ENCODE assay signal across 8 cellular contexts in the genomic region with DNA sequence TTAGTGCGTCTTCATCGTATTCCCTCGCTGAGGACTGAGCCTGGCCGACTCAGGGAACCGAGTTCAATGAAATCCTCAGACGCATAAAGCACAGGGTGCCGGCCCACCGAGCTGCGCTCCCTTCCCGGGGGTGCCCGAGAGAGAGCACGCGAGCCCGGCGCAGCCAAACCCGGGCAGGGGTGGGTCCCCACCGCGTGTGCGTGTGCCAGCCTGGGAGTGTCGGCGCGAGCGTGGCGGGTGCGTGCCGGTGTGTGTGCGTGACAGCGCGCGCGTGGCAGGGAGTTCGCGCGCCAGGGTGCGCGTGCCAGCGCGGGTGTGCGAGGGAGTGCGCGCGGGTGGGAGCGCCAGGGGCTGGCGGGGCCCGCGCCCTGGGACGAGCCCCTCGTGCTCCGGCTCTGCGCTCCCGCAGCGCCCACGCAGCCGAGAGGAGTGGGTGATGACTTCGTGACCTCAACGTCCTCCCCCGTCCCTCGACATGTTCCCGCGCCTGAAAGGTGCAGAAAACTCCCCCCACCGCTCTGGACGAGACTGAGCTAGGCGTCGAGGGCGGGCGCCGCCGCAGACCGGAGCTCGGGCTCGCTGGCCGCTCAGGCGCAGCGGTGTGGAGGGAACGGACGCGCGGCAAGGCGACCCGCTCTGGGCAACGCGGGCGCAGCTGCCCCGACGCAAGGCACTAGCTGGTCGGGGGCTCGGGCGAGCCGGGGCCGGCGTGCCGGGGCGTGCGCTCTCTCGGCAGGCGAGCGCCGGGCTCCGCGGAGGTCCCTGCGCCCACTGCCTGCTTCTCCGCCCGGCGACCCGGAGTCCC.
DNase-seq lines count a peak whose midpoint lies in the region; ATAC-seq, FAIRE-seq and TF ChIP-seq lines count a peak whose summit lies in the region.

No MANE protein-coding gene starts in this region.

- H3K9me3 ChIP-seq in DOHH2 (ENCODE audit: control insufficient read depth, insufficient read depth, low read length) = no peaks in the 10 kb centered on the region

- TF ChIP-seq CTCF in DOHH2 (IDR thresholded peaks at IDR 0.05; ENCODE audit: low read depth, low read length, poor library complexity, severe bottlenecking) = no peak
- no peak for TF ChIP-seq CTCF in foreskin fibroblast (IDR thresholded peaks at IDR 0.05; ENCODE audit: low read depth, low read length)
- no peak for TF ChIP-seq CTCF in neural crest cell (conservative IDR thresholded peaks at IDR 0.05)
- no peak for TF ChIP-seq CTCF in type B pancreatic cell (conservative IDR thresholded peaks at IDR 0.05)

- H3K27ac ChIP-seq in DOHH2 (ENCODE audit: low read depth, low read length) = no peak overlapping the region

- H3K36me3 Mint-ChIP-seq in neural crest cell (ENCODE audit: low read depth) (no peaks in the 10 kb centered on the region), type B pancreatic cell (no peaks in the 10 kb centered on the region)

- H3K4me3 ChIP-seq in DOHH2 (ENCODE audit: low read length) (peak overlapping the region; percentile 73), foreskin fibroblast (ENCODE audit: low read depth in 1 of 2, low read length in 2 of 2) (peak overlapping the region; percentile 52 to 57)

- no peaks in the 10 kb centered on the region for H3K9me2 ChIP-seq in DOHH2 (replicated peaks; ENCODE audit: control insufficient read depth, low read length)

- ATAC-seq in GM21390 (IDR thresholded peaks at IDR 0.05; ENCODE audit: unreplicated experiment) = peak; percentile 69
- ATAC-seq in GM18870 (IDR thresholded peaks at IDR 0.05; ENCODE audit: unreplicated experiment) = no peak

- peaks cover 4% of the 10 kb centered on the region; the same call in 1 of the 2 replicates for H3F3A ChIP-seq in DOHH2 (ENCODE audit: control insufficient read depth, insufficient read depth)

- peaks cover 26% of the 10 kb centered on the region for H3K4me1 Mint-ChIP-seq in neural crest cell
- peaks cover 14% of the 10 kb centered on the region for H3K4me1 Mint-ChIP-seq in type B pancreatic cell (ENCODE audit: unreplicated experiment)

- peak overlapping the region; percentile 63 for H3K4me3 Mint-ChIP-seq in neural crest cell
- H3K4me3 Mint-ChIP-seq in type B pancreatic cell = peak overlapping the region; percentile 83

- H3K27me3 ChIP-seq in DOHH2 (ENCODE audit: control insufficient read depth, low read length) = peaks cover 22% of the 10 kb centered on the region

- H3K9me3 Mint-ChIP-seq in neural crest cell (no peaks in the 10 kb centered on the region), type B pancreatic cell (no peaks in the 10 kb centered on the region)

- FAIRE-seq in HTR-8/SVneo (lab: Jason Lieb, UNC) = peak; percentile 49

- DNase-seq in HTR-8/SVneo (ENCODE audit: insufficient read length, low spot score) = peak; percentile 33
- DNase-seq in activated CD8-positive, alpha-beta memory T cell treated with anti-CD3 and anti-CD28 coated beads, Interleukin-2, amount 50 U/mL, for 4 hours = peak; percentile 31
- DNase-seq in foreskin fibroblast = peak; percentile 41 to 76
- DNase-seq in neural crest cell (ENCODE audit: low read depth, low spot score) = peak; percentile 43
- DNase-seq in type B pancreatic cell (ENCODE audit: extremely low spot score, unreplicated experiment) = peak; percentile 69

- no peaks in the 10 kb centered on the region for H3K36me3 ChIP-seq in DOHH2 (ENCODE audit: control insufficient read depth, low read length)

- peak overlapping the region; percentile 92 for H3K4me2 ChIP-seq in DOHH2 (ENCODE audit: low read length)

- H4K20me1 ChIP-seq in DOHH2 (ENCODE audit: control insufficient read depth, insufficient read depth, low read depth, low read length) = no peaks in the 10 kb centered on the region

- no peaks in the 10 kb centered on the region for H3K79me2 ChIP-seq in DOHH2 (ENCODE audit: control insufficient read depth, low read length)

- peaks cover 21% of the 10 kb centered on the region for H3K4me1 ChIP-seq in DOHH2 (ENCODE audit: control insufficient read depth, low read length)

- H3K27ac Mint-ChIP-seq in neural crest cell (ENCODE audit: unreplicated experiment) (no peak overlapping the region), type B pancreatic cell (no peak overlapping the region)

- H3K27me3 Mint-ChIP-seq in neural crest cell (ENCODE audit: low read depth) (peaks cover 40% of the 10 kb centered on the region), type B pancreatic cell (peaks cover 69% of the 10 kb centered on the region)
